8 cellular contexts compared by ENCODE assay signal in genomic region chr9:131046581-131047202, GRCh38. TPM values are rescaled to one million over a fixed set of nuclear protein-coding genes. Genes with fewer than 3 reads are reported as not detected.
DNase-seq lines count a peak whose midpoint lies in the region; ATAC-seq and TF ChIP-seq lines count a peak whose summit lies in the region.

No MANE protein-coding gene starts in this region.

- no peak overlapping the region for H3K27ac ChIP-seq in psoas muscle

- CTCF ChIA-PET in activated naive CD4-positive, alpha-beta T cell treated with anti-CD3 and anti-CD28 coated beads, Interleukin-2, amount 10 ng/mL, durations not matched to agents 7 days and 5 days (lab: Charles Lee) = interaction anchor here (0.6 to 4.0 kb wide), 27 partner anchors 9 to 583 kb away, joined by 3 to 31 read pairs (median 4); no protein-coding TSS in a partner anchor

- ATAC-seq in SK-N-SH treated with all-trans-retinoic acid at 6 μM for 48 hours (peak; percentile 97), psoas muscle (peak; percentile 79 to 89 (median 84)), GM18519 (IDR thresholded peaks at IDR 0.05; ENCODE audit: low FRiP score, unreplicated experiment) (no peak)

- no peaks in the 10 kb centered on the region for H3K9me3 ChIP-seq in psoas muscle

- peak; percentile 90 for TF ChIP-seq CTCF in psoas muscle (IDR thresholded peaks at IDR 0.05)

- no peaks in the 10 kb centered on the region for H3K9me3 Mint-ChIP-seq in activated naive CD4-positive, alpha-beta T cell treated with anti-CD3 and anti-CD28 coated beads, Interleukin-2, amount 10 ng/mL, durations not matched to agents 7 days and 5 days

- H3K4me1 ChIP-seq in psoas muscle = no peaks in the 10 kb centered on the region

- H3K27me3 Mint-ChIP-seq in activated naive CD4-positive, alpha-beta T cell treated with anti-CD3 and anti-CD28 coated beads, Interleukin-2, amount 10 ng/mL, durations not matched to agents 7 days and 5 days = peaks cover 28% of the 10 kb centered on the region

- H3K4me3 ChIP-seq in psoas muscle = no peak overlapping the region

- H3K4me1 Mint-ChIP-seq in activated naive CD4-positive, alpha-beta T cell treated with anti-CD3 and anti-CD28 coated beads, Interleukin-2, amount 10 ng/mL, durations not matched to agents 7 days and 5 days = peaks cover 13% of the 10 kb centered on the region

- no peaks in the 10 kb centered on the region for H3K36me3 ChIP-seq in psoas muscle (ENCODE audit: insufficient read depth in 1 of 2, low read depth in 1 of 2)

- intact Hi-C loops in head of caudate nucleus (cut with DNase I) = loop anchor here (5.0 to 10.0 kb wide), 2 partner anchors 174 to 352 kb away; partner anchors contain the start of gene EXOSC2
- intact Hi-C loops in psoas muscle (cut with DNase I) = loop anchor here (2.0 to 10.0 kb wide), 3 partner anchors 182 to 346 kb away; no protein-coding TSS in a partner anchor

- no peak overlapping the region for H3K27ac Mint-ChIP-seq in activated naive CD4-positive, alpha-beta T cell treated with anti-CD3 and anti-CD28 coated beads, Interleukin-2, amount 10 ng/mL, durations not matched to agents 7 days and 5 days

- WGBS in psoas muscle, 3 donors = 10 to 13% (median 10%) methylated on average over 34 to 35 of the region's 35 CpGs

- peak; percentile 93 for DNase-seq in GM03348 (ENCODE audit: low spot score)
- peak; percentile 74 to 82 for DNase-seq in Kasumi-1 (lab: John Stamatoyannopoulos, UW)
- DNase-seq in activated naive CD4-positive, alpha-beta T cell treated with anti-CD3 and anti-CD28 coated beads, Interleukin-2, amount 10 ng/mL, durations not matched to agents 7 days and 5 days = peak; percentile 78
- DNase-seq in head of caudate nucleus = peak; percentile 49 to 89 (median 76)
- peak; percentile 67 to 78 for DNase-seq in psoas muscle
- DNase-seq in ureter (ENCODE audit: low spot score) = peak; percentile 67

- H3K27me3 ChIP-seq in psoas muscle (ENCODE audit: insufficient read depth in 3 of 3, low read length in 2 of 3) = peaks cover 0 to 4% (median 0%) of the 10 kb centered on the region in 3 donors

- H3K36me3 Mint-ChIP-seq in activated naive CD4-positive, alpha-beta T cell treated with anti-CD3 and anti-CD28 coated beads, Interleukin-2, amount 10 ng/mL, durations not matched to agents 7 days and 5 days = no peaks in the 10 kb centered on the region

- H3K4me3 Mint-ChIP-seq in activated naive CD4-positive, alpha-beta T cell treated with anti-CD3 and anti-CD28 coated beads, Interleukin-2, amount 10 ng/mL, durations not matched to agents 7 days and 5 days = no peak overlapping the region

TF ChIP-seq in SK-N-SH treated with all-trans-retinoic acid at 6 μM for 48 hours, 23 proteins besides CTCF, POLR2A, EP300 and RAD21:
- no peak for TF ChIP-seq RARB (CRISPR knock-in tag; IDR thresholded peaks at IDR 0.05)
- no peak for TF ChIP-seq ARNTL (CRISPR knock-in tag; IDR thresholded peaks at IDR 0.05; ENCODE audit: borderline replicate concordance, low read depth)
- no peak for TF ChIP-seq ISL1 (CRISPR knock-in tag; IDR thresholded peaks at IDR 0.05)
- no peak for TF ChIP-seq SNAI2 (CRISPR knock-in tag; IDR thresholded peaks at IDR 0.05)

RNA-seq across cellular contexts. Expression of gene LAMC3, which starts 37.7 kb away (rescaled TPM):
- total RNA-seq in psoas muscle (under 1 TPM in 3 of 4 donors, not detected in 1; 0.21 to 0.66 (median 0.24) TPM), ureter (50.6 TPM)
- under 1 TPM; 0.17 to 0.96 (median 0.21) TPM for polyA plus RNA-seq in psoas muscle

RNA-seq across cellular contexts. Expression of gene AIF1L, which starts 49.6 kb away (rescaled TPM):
- total RNA-seq in psoas muscle = 10 to 100 TPM in 3 of 4 donors, 1 to 10 TPM in 1; 3.7 to 12.2 (median 11.7) TPM
- 10 to 100 TPM in 2 of 3 donors, 1 to 10 TPM in 1; 6.3 to 11.0 (median 10.2) TPM for polyA plus RNA-seq in psoas muscle
- total RNA-seq in ureter = 13.2 TPM

Comparison
In these comparisons a context has a peak if more than half of its experiments do, and no peak if none do; other contexts are left out.
1. RNA of gene LAMC3, which starts 37.7 kb away (total RNA-seq): 50.6 TPM in ureter (single experiment); 0.21 to 0.66 TPM in psoas muscle; every median in the first group is over 10 times any median in the second.
2. Peak in every context shown above with its lines, with median percentiles within 50 percentile points of each other: DNase-seq.